Comparison of ENCODE assay signal across 20 cellular contexts in genomic region chr2:10352972-10353371, GRCh38.
"Had no signal": no experiment of that assay in that cellular context is flagged by ENCODE, and none has a peak within 500 bp of the region (broad histone marks: within the 10 kb centered on the region; RNA-seq: fewer than 3 reads in every experiment).

No MANE protein-coding gene starts in this region.

- H3K9ac ChIP-seq: KMS-11 had no signal

- DNase-seq: activated B cell treated with CpG ODN at 0.5 μM for 24 hours; activated CD4-positive, alpha-beta T cell treated with anti-CD3 and anti-CD28 coated beads for 1 hour; activated CD4-positive, alpha-beta T cell treated with anti-CD3 and anti-CD28 coated beads, Interleukin-2, amount 10 ng/mL, durations not matched to agents 24 days and 14 days; activated CD4-positive, alpha-beta T cell treated with anti-CD3 and anti-CD28 coated beads, Interleukin-2, amount 50 U/mL, for 48 hours; activated naive CD8-positive, alpha-beta T cell treated with anti-CD3 and anti-CD28 coated beads, Interleukin-2, amount 10 ng/mL, durations not matched to agents 7 days and 5 days; activated T-cell treated with anti-CD3 and anti-CD28 coated beads for 4 hours; caudate nucleus; NCI-H1092; NCI-H1417; NCI-H1930; NCI-H226; NCI-H774; NK-92 treated with Interleukin-12 subunit alpha and Interleukin-12 subunit beta, amount 100 ng/mL, for 24 hours; OCI-M1; SHP77; T-helper 2 cell; T1000 had no signal

- H3K4me1 ChIP-seq: breast epithelium had no signal

- H3K9me3 ChIP-seq: breast epithelium had no signal

- H3K36me3 ChIP-seq: breast epithelium had no signal

- H3K27ac Mint-ChIP-seq: activated B cell treated with CpG ODN at 0.5 μM for 24 hours; activated CD4-positive, alpha-beta T cell treated with anti-CD3 and anti-CD28 coated beads, Interleukin-2, amount 10 ng/mL, durations not matched to agents 24 days and 14 days; activated naive CD8-positive, alpha-beta T cell treated with anti-CD3 and anti-CD28 coated beads, Interleukin-2, amount 10 ng/mL, durations not matched to agents 7 days and 5 days had no signal

- H3K4me3 ChIP-seq: breast epithelium had no signal

- H3K4me2 ChIP-seq: KMS-11 had no signal

- H3K4me3 Mint-ChIP-seq: activated B cell treated with CpG ODN at 0.5 μM for 24 hours; activated CD4-positive, alpha-beta T cell treated with anti-CD3 and anti-CD28 coated beads, Interleukin-2, amount 10 ng/mL, durations not matched to agents 24 days and 14 days; activated naive CD8-positive, alpha-beta T cell treated with anti-CD3 and anti-CD28 coated beads, Interleukin-2, amount 10 ng/mL, durations not matched to agents 7 days and 5 days had no signal

- H3K27ac ChIP-seq: breast epithelium, KMS-11 had no signal

- H3K27me3 Mint-ChIP-seq: activated B cell treated with CpG ODN at 0.5 μM for 24 hours; activated CD4-positive, alpha-beta T cell treated with anti-CD3 and anti-CD28 coated beads, Interleukin-2, amount 10 ng/mL, durations not matched to agents 24 days and 14 days; activated naive CD8-positive, alpha-beta T cell treated with anti-CD3 and anti-CD28 coated beads, Interleukin-2, amount 10 ng/mL, durations not matched to agents 7 days and 5 days; IgD-negative memory B cell had no signal

- H3K27me3 ChIP-seq: breast epithelium had no signal

- H3K9me3 Mint-ChIP-seq: activated B cell treated with CpG ODN at 0.5 μM for 24 hours; activated CD4-positive, alpha-beta T cell treated with anti-CD3 and anti-CD28 coated beads, Interleukin-2, amount 10 ng/mL, durations not matched to agents 24 days and 14 days; activated naive CD8-positive, alpha-beta T cell treated with anti-CD3 and anti-CD28 coated beads, Interleukin-2, amount 10 ng/mL, durations not matched to agents 7 days and 5 days; IgD-negative memory B cell had no signal
